19 cellular contexts compared by ENCODE assay signal in genomic region chr5:152256580-152256979, GRCh38.
"Had no signal": no experiment of that assay in that cellular context is flagged by ENCODE, and none has a peak within 500 bp of the region (broad histone marks: within the 10 kb centered on the region; RNA-seq: fewer than 3 reads in every experiment).

No MANE protein-coding gene starts in this region.

- H3K27me3 Mint-ChIP-seq: stimulated activated naive B cell treated with anti-CD40 and anti-IgM and Interleukin-4, amounts not matched to agents 10 μg/mL and 1 μg/mL and 100 μg/mL, for 72 hours had no signal

- H3K27ac Mint-ChIP-seq: memory B cell; mesothelial cell of epicardium; natural killer cell; stimulated activated naive B cell treated with anti-CD40 and anti-IgM and Interleukin-4, amounts not matched to agents 10 μg/mL and 1 μg/mL and 100 μg/mL, for 72 hours; stimulated activated naive CD8-positive, alpha-beta T cell treated with anti-CD3 and anti-CD28 coated beads, Interleukin-15, amount 100 ng/mL, for 72 hours had no signal

- H3K4me3 Mint-ChIP-seq: memory B cell; mesothelial cell of epicardium; natural killer cell; neural crest cell; stimulated activated naive B cell treated with anti-CD40 and anti-IgM and Interleukin-4, amounts not matched to agents 10 μg/mL and 1 μg/mL and 100 μg/mL, for 72 hours; stimulated activated naive CD8-positive, alpha-beta T cell treated with anti-CD3 and anti-CD28 coated beads, Interleukin-15, amount 100 ng/mL, for 72 hours had no signal

- H3K9me3 Mint-ChIP-seq: memory B cell; mesothelial cell of epicardium; neural crest cell; stimulated activated naive B cell treated with anti-CD40 and anti-IgM and Interleukin-4, amounts not matched to agents 10 μg/mL and 1 μg/mL and 100 μg/mL, for 72 hours; stimulated activated naive CD8-positive, alpha-beta T cell treated with anti-CD3 and anti-CD28 coated beads, Interleukin-15, amount 100 ng/mL, for 72 hours had no signal

- H3K36me3 Mint-ChIP-seq: memory B cell; mesothelial cell of epicardium; natural killer cell; stimulated activated naive B cell treated with anti-CD40 and anti-IgM and Interleukin-4, amounts not matched to agents 10 μg/mL and 1 μg/mL and 100 μg/mL, for 72 hours had no signal

- DNase-seq: cortex of kidney; dorsolateral prefrontal cortex; effector CD8-positive, alpha-beta T cell; foreskin melanocyte; islet precursor cell; left lung; lower lobe of right lung; natural killer cell; posterior cingulate gyrus; sigmoid colon; stimulated activated CD4-positive, alpha-beta T cell treated with anti-CD3 and anti-CD28 coated beads, Interleukin-2, amount 100 ng/mL, for 24 hours; stimulated activated CD4-positive, alpha-beta T cell treated with anti-CD3 and anti-CD28 coated beads, Interleukin-4, amount 100 ng/mL, for 4 hours; stimulated activated naive B cell treated with anti-CD40 and anti-IgM and Interleukin-4, amounts not matched to agents 10 μg/mL and 1 μg/mL and 100 μg/mL, for 72 hours; stimulated activated naive CD8-positive, alpha-beta T cell treated with anti-CD3 and anti-CD28 coated beads, Interleukin-15, amount 100 ng/mL, for 72 hours; testis; transverse colon had no signal

- ATAC-seq: left lung; lower lobe of right lung; natural killer cell; stimulated activated naive B cell treated with anti-CD40 and anti-IgM and Interleukin-4, amounts not matched to agents 10 μg/mL and 1 μg/mL and 100 μg/mL, for 72 hours; stimulated activated naive CD8-positive, alpha-beta T cell treated with anti-CD3 and anti-CD28 coated beads, Interleukin-15, amount 100 ng/mL, for 72 hours had no signal

- H3K4me1 Mint-ChIP-seq: memory B cell; mesothelial cell of epicardium; natural killer cell; neural crest cell; stimulated activated naive B cell treated with anti-CD40 and anti-IgM and Interleukin-4, amounts not matched to agents 10 μg/mL and 1 μg/mL and 100 μg/mL, for 72 hours; stimulated activated naive CD8-positive, alpha-beta T cell treated with anti-CD3 and anti-CD28 coated beads, Interleukin-15, amount 100 ng/mL, for 72 hours had no signal
